9 cellular contexts compared by ENCODE assay signal in genomic region chr7:80941206-80941758, GRCh38. TPM values are rescaled to one million over a fixed set of nuclear protein-coding genes. Genes with fewer than 3 reads are reported as not detected.
DNase-seq lines count a peak whose midpoint lies in the region; ATAC-seq, FAIRE-seq and TF ChIP-seq lines count a peak whose summit lies in the region.
"Had no signal": no experiment of that assay in that cellular context is flagged by ENCODE, and none has a peak within 500 bp of the region (broad histone marks: within the 10 kb centered on the region; RNA-seq: fewer than 3 reads in every experiment).

No MANE protein-coding gene starts in this region.

- intact Hi-C loops in MCF 10A (cut with micrococcal nuclease) (loop anchor here (5.0 kb wide), 1 partner anchor 356 kb away; no protein-coding TSS in a partner anchor), kidney (cut with DNase I) (no loop called here)

- H3K9me3 ChIP-seq in kidney (ENCODE audit: control insufficient read depth in 1 of 2, low read length in 2 of 2) = no peaks in the 10 kb centered on the region
- no peaks in the 10 kb centered on the region for H3K9me3 ChIP-seq in upper lobe of left lung

- DNase-seq in HT1080 (ENCODE audit: low read depth) = peak; percentile 50
- peak; percentile 89 for DNase-seq in MCF 10A (ENCODE audit: unreplicated experiment)
- DNase-seq in kidney = no peak
- DNase-seq in upper lobe of left lung = no peak
- no peak for DNase-seq in islet precursor cell
- DNase-seq in SHP77 (lab: John Stamatoyannopoulos, UW) = no peak
- DNase-seq in erythroblast (lab: John Stamatoyannopoulos, UW) = no peak
- DNase-seq: retina had no signal

- no peaks in the 10 kb centered on the region for H3K36me3 Mint-ChIP-seq in MCF 10A (ENCODE audit: insufficient read depth, unreplicated experiment)
- H3K36me3 Mint-ChIP-seq in stimulated activated memory B cell treated with anti-CD40 and anti-IgM and Interleukin-4, amounts not matched to agents 10 μg/mL and 1 μg/mL and 100 μg/mL, for 72 hours = no peaks in the 10 kb centered on the region

- H3K4me1 ChIP-seq in kidney (ENCODE audit: control insufficient read depth in 1 of 2, insufficient read depth in 1 of 2, low read depth in 1 of 2, low read length in 2 of 2) (peaks cover 2 to 5% of the 10 kb centered on the region in 2 donors), upper lobe of left lung (peaks cover 11 to 19% (median 15%) of the 10 kb centered on the region in 4 donors)

- H3K4me3 ChIP-seq in kidney (ENCODE audit: low read length in 2 of 2) (no peak overlapping the region), upper lobe of left lung (no peak overlapping the region)

- no TSS peak for BruUV-seq in MCF 10A (replicated peaks; lab: Mats Ljungman, UMichigan)

- 66 to 74% methylated on average over 4 of the region's 4 CpGs for WGBS in upper lobe of left lung, 2 donors

- peak overlapping the region; percentile 76 for H3K27ac Mint-ChIP-seq in MCF 10A (ENCODE audit: low read depth, unreplicated experiment)
- no peak overlapping the region for H3K27ac Mint-ChIP-seq in stimulated activated memory B cell treated with anti-CD40 and anti-IgM and Interleukin-4, amounts not matched to agents 10 μg/mL and 1 μg/mL and 100 μg/mL, for 72 hours

- H3K9ac ChIP-seq in kidney (ENCODE audit: low read length in 2 of 2) = no peak overlapping the region

- peak in 2 of 4 donors; percentile 55 to 87 for TF ChIP-seq EP300 in upper lobe of left lung (IDR thresholded peaks at IDR 0.05)

- CTCF ChIA-PET in MCF 10A (lab: Yijun Ruan, JAX) = interaction anchor here (0.6 to 1.5 kb wide), 9 partner anchors 9 to 515 kb away, joined by 3 to 12 read pairs (median 4); no protein-coding TSS in a partner anchor

- no peaks in the 10 kb centered on the region for H3K36me3 ChIP-seq in kidney (ENCODE audit: control insufficient read depth in 1 of 2, insufficient read depth in 2 of 2, low read length in 2 of 2)
- no peaks in the 10 kb centered on the region for H3K36me3 ChIP-seq in upper lobe of left lung

- no peak for TF ChIP-seq CTCF in MCF 10A (IDR thresholded peaks at IDR 0.05; ENCODE audit: unreplicated experiment)
- no peak for TF ChIP-seq CTCF in kidney (IDR thresholded peaks at IDR 0.05; ENCODE audit: borderline replicate concordance, extremely low read depth, insufficient read depth)
- TF ChIP-seq CTCF in upper lobe of left lung (IDR thresholded peaks at IDR 0.05) = no peak

- H3K9me3 Mint-ChIP-seq in MCF 10A (ENCODE audit: unreplicated experiment) = no peaks in the 10 kb centered on the region
- peaks cover 15% of the 10 kb centered on the region for H3K9me3 Mint-ChIP-seq in stimulated activated memory B cell treated with anti-CD40 and anti-IgM and Interleukin-4, amounts not matched to agents 10 μg/mL and 1 μg/mL and 100 μg/mL, for 72 hours

- ATAC-seq in upper lobe of left lung (ENCODE audit: low FRiP score in 2 of 2) = peak; percentile 47 to 81
- ATAC-seq in stimulated activated memory B cell treated with anti-CD40 and anti-IgM and Interleukin-4, amounts not matched to agents 10 μg/mL and 1 μg/mL and 100 μg/mL, for 72 hours = no peak

- H3K27me3 Mint-ChIP-seq in MCF 10A (ENCODE audit: insufficient read depth, unreplicated experiment) = no peaks in the 10 kb centered on the region
- H3K27me3 Mint-ChIP-seq in stimulated activated memory B cell treated with anti-CD40 and anti-IgM and Interleukin-4, amounts not matched to agents 10 μg/mL and 1 μg/mL and 100 μg/mL, for 72 hours = no peaks in the 10 kb centered on the region

- H3K27ac ChIP-seq in kidney (ENCODE audit: low read depth in 2 of 2, low read length in 2 of 2) = peak overlapping the region in 1 of 2 donors; percentile 5
- H3K27ac ChIP-seq in upper lobe of left lung = peak overlapping the region; percentile 4 to 46 (median 24)

- TF ChIP-seq POLR2A in upper lobe of left lung (IDR thresholded peaks at IDR 0.05) (no peak), erythroblast (IDR thresholded peaks at IDR 0.05; ENCODE audit: low read length) (no peak)

- H3K27me3 ChIP-seq in upper lobe of left lung = no peaks in the 10 kb centered on the region

- POLR2A ChIA-PET in MCF 10A (lab: Yijun Ruan, JAX) = interaction anchor here (0.6 to 4.2 kb wide), 22 partner anchors 16 to 517 kb away, joined by 3 to 115 read pairs (median 5); partner anchors contain the start of gene SEMA3C

- peak; percentile 23 for FAIRE-seq in kidney (lab: Jason Lieb, UNC)

- peaks cover 20% of the 10 kb centered on the region for H3K4me1 Mint-ChIP-seq in MCF 10A (ENCODE audit: insufficient read depth, unreplicated experiment)
- H3K4me1 Mint-ChIP-seq in stimulated activated memory B cell treated with anti-CD40 and anti-IgM and Interleukin-4, amounts not matched to agents 10 μg/mL and 1 μg/mL and 100 μg/mL, for 72 hours = no peaks in the 10 kb centered on the region

- peak overlapping the region; percentile 26 for H3K4me3 Mint-ChIP-seq in MCF 10A (ENCODE audit: unreplicated experiment)
- H3K4me3 Mint-ChIP-seq in stimulated activated memory B cell treated with anti-CD40 and anti-IgM and Interleukin-4, amounts not matched to agents 10 μg/mL and 1 μg/mL and 100 μg/mL, for 72 hours = no peak overlapping the region

RNA-seq across cellular contexts. Expression of gene SEMA3C, which starts 22.4 kb away (rescaled TPM):
- total RNA-seq in HT1080 (2014; rRNA removed; shearing (Covaris generic)) = 33.7 and 41.7 TPM in 2 replicates
- 10.5 and 14.2 TPM in 2 replicates for polyA plus RNA-seq in HT1080 (2015; cell fraction: cytosol; rRNA removed)
- polyA plus RNA-seq in HT1080 (2015; cell fraction: nucleus; rRNA removed) = 59.0 and 66.7 TPM in 2 replicates
- 91.0 and 140 TPM in 2 replicates for total RNA-seq in MCF 10A (2022)
- 17.2 TPM for total RNA-seq in kidney
- 3.9 TPM for polyA plus RNA-seq in kidney (ENCODE audit: insufficient read depth, low read depth, low replicate concordance)
- 10 to 100 TPM; 30.7 to 81.7 (median 50.1) TPM for total RNA-seq in upper lobe of left lung

Comparison
In these comparisons a context has a peak if more than half of its experiments do, and no peak if none do; other contexts are left out.
1. DNase-seq: peak in HT1080 (single experiment) and MCF 10A (single experiment); none in kidney (single experiment), upper lobe of left lung (0 of 2), islet precursor cell (single experiment), SHP77 (0 of 2) and erythroblast (0 of 2).